36 cellular contexts compared by ENCODE assay signal in the genomic region with DNA sequence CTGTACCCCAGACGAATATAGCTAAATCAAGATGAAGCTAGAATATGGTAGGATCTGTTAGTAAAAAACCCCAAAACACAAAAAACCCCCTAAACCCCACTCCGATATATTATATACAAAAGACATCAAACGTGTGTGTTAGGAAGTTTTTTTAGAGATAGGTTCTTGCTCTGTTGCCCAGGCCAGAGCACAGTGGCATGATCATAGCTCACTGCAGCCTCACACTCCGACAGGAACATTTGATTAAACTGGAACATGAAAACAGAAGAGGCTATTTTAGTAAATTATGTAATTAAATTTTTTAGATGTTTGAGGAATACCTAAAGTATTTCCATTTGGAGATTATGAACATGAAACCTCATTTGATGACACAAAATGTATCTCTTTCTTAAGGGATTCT. TPM values are rescaled to one million over a fixed set of nuclear protein-coding genes. Genes with fewer than 3 reads are reported as not detected.
"Had no signal": no experiment of that assay in that cellular context is flagged by ENCODE, and none has a peak within 500 bp of the region (broad histone marks: within the 10 kb centered on the region; RNA-seq: fewer than 3 reads in every experiment).

No MANE protein-coding gene starts in this region.

- H3K27ac ChIP-seq: adrenal gland, breast epithelium, cardiac muscle cell, esophagus squamous epithelium, gastroesophageal sphincter had no signal

- DNase-seq: activated CD4-positive, alpha-beta memory T cell treated with anti-CD3 and anti-CD28 coated beads for 36 hours; activated CD4-positive, alpha-beta T cell treated with anti-CD3 and anti-CD28 coated beads for 36 hours; activated CD4-positive, alpha-beta T cell treated with anti-CD3 and anti-CD28 coated beads, Interleukin-2, amount 10 ng/mL, durations not matched to agents 24 days and 14 days; activated CD4-positive, CD25-positive, alpha-beta regulatory T cell; activated CD4-positive, CD25-positive, alpha-beta regulatory T cell treated with anti-CD3 and anti-CD28 coated beads, Interleukin-2, amount 50 U/mL, for 72 hours; activated CD8-positive, alpha-beta memory T cell treated with anti-CD3 and anti-CD28 coated beads, Interleukin-2, amount 10 ng/mL, durations not matched to agents 7 days and 5 days; activated CD8-positive, alpha-beta memory T cell treated with anti-CD3 and anti-CD28 coated beads, Interleukin-2, amount 50 U/mL, for 4 hours; activated CD8-positive, alpha-beta T cell treated with anti-CD3 and anti-CD28 coated beads, Interleukin-2, amount 10 ng/mL, durations not matched to agents 7 days and 5 days; activated effector memory CD4-positive, alpha-beta T cell treated with anti-CD3 and anti-CD28 coated beads, Interleukin-2, amount 50 U/mL, for 16 hours; activated naive CD4-positive, alpha-beta T cell treated with anti-CD3 and anti-CD28 coated beads for 36 hours; activated naive CD8-positive, alpha-beta T cell treated with anti-CD3 and anti-CD28 coated beads for 36 hours; activated naive CD8-positive, alpha-beta T cell treated with anti-CD3 and anti-CD28 coated beads, Interleukin-2, amount 50 U/mL, for 24 hours; activated T-cell treated with anti-CD3 and anti-CD28 coated beads, Interleukin-2, amount 50 U/mL, for 1 hour; activated T-cell treated with anti-CD3 and anti-CD28 coated beads, Interleukin-2, amount 50 U/mL, for 48 hours; adrenal gland; amygdala; aorta; cortex of kidney; dermis blood vessel endothelial cell; effector CD4-positive, alpha-beta T cell; effector memory CD8-positive, alpha-beta T cell; erythroblast; esophagus squamous epithelium; foreskin melanocyte; T-helper 2 cell had no signal

- H3K4me3 ChIP-seq: adrenal gland, breast epithelium, cardiac muscle cell, esophagus squamous epithelium, gastroesophageal sphincter had no signal

- H3K9me3 ChIP-seq: adrenal gland, esophagus squamous epithelium, gastroesophageal sphincter had no signal

- H3K36me3 ChIP-seq: adrenal gland, breast epithelium, cardiac muscle cell, esophagus squamous epithelium, gastroesophageal sphincter had no signal

- H3K27me3 ChIP-seq: adrenal gland, cardiac muscle cell, esophagus squamous epithelium, gastroesophageal sphincter had no signal

- H3K4me1 ChIP-seq: adrenal gland, breast epithelium had no signal

- ATAC-seq: activated CD4-positive, alpha-beta T cell treated with anti-CD3 and anti-CD28 coated beads for 36 hours; activated CD8-positive, alpha-beta memory T cell treated with anti-CD3 and anti-CD28 coated beads, Interleukin-2, amount 10 ng/mL, durations not matched to agents 7 days and 5 days; activated CD8-positive, alpha-beta T cell treated with anti-CD3 and anti-CD28 coated beads, Interleukin-2, amount 10 ng/mL, durations not matched to agents 7 days and 5 days; activated naive CD8-positive, alpha-beta T cell treated with anti-CD3 and anti-CD28 coated beads, Interleukin-2, amount 50 U/mL, for 24 hours; effector memory CD8-positive, alpha-beta T cell; gastroesophageal sphincter had no signal

RNA-seq across cellular contexts. Expression of gene RYR2, which starts 8.2 kb away (rescaled TPM):
- total RNA-seq: activated CD8-positive, alpha-beta T cell treated with anti-CD3 and anti-CD28 coated beads, Interleukin-2, amount 10 ng/mL, durations not matched to agents 7 days and 5 days; activated naive CD4-positive, alpha-beta T cell treated with anti-CD3 and anti-CD28 coated beads for 36 hours; activated naive CD8-positive, alpha-beta T cell treated with anti-CD3 and anti-CD28 coated beads for 36 hours; activated T-helper 1 cell treated with anti-CD3 and anti-CD28 coated beads, Interleukin-12 subunit alpha, Interleukin-12 subunit beta, Interleukin-2, Interleukin-4 antibody, amounts not matched to agents 30 ng/mL and 10 ng/mL and 1 ng/mL, durations not matched to agents 14 hours and 24 hours and 36 hours; fibroblast of villous mesenchyme; glomerular endothelial cell; T-helper 1 cell treated with Interleukin-12 subunit alpha and Interleukin-12 subunit beta and Interleukin-4 antibody, amounts not matched to agents 30 ng/mL and 1 ng/mL, for 36 hours had no signal

RNA-seq across cellular contexts. Expression of gene MT1HL1, which starts 29.6 kb away (rescaled TPM):
- total RNA-seq: activated CD4-positive, alpha-beta memory T cell treated with anti-CD3 and anti-CD28 coated beads for 36 hours; activated CD4-positive, alpha-beta T cell treated with anti-CD3 and anti-CD28 coated beads for 36 hours; activated CD4-positive, alpha-beta T cell treated with anti-CD3 and anti-CD28 coated beads, Interleukin-2, amount 10 ng/mL, durations not matched to agents 24 days and 14 days; activated CD8-positive, alpha-beta memory T cell treated with anti-CD3 and anti-CD28 coated beads for 36 hours; activated CD8-positive, alpha-beta memory T cell treated with anti-CD3 and anti-CD28 coated beads, Interleukin-2, amount 10 ng/mL, durations not matched to agents 7 days and 5 days; activated CD8-positive, alpha-beta T cell treated with anti-CD3 and anti-CD28 coated beads, Interleukin-2, amount 10 ng/mL, durations not matched to agents 7 days and 5 days; activated naive CD4-positive, alpha-beta T cell treated with anti-CD3 and anti-CD28 coated beads for 36 hours; activated naive CD8-positive, alpha-beta T cell treated with anti-CD3 and anti-CD28 coated beads for 36 hours; activated T-helper 1 cell treated with anti-CD3 and anti-CD28 coated beads, Interleukin-12 subunit alpha, Interleukin-12 subunit beta, Interleukin-2, Interleukin-4 antibody, amounts not matched to agents 30 ng/mL and 10 ng/mL and 1 ng/mL, durations not matched to agents 14 hours and 24 hours and 36 hours; activated T-helper 2 cell treated with anti-CD3 and anti-CD28 coated beads, Interferon-gamma antibody, Interleukin-2, Interleukin-4, amounts not matched to agents 10 μg/mL and 5 μg/mL and 100 μg/mL, durations not matched to agents 14 hours and 24 hours and 36 hours; adrenal gland; aorta; breast epithelium; cardiac muscle cell; cerebellum; dermis blood vessel endothelial cell; esophagus squamous epithelium; fibroblast of lung; fibroblast of villous mesenchyme; gastroesophageal sphincter; glomerular endothelial cell; T-helper 1 cell treated with Interleukin-12 subunit alpha and Interleukin-12 subunit beta and Interleukin-4 antibody, amounts not matched to agents 30 ng/mL and 1 ng/mL, for 36 hours had no signal
- polyA plus RNA-seq: adrenal gland, aorta, cardiac muscle cell, fibroblast of lung had no signal
